Comparison of ENCODE assay signal across 12 cellular contexts in the genomic region with DNA sequence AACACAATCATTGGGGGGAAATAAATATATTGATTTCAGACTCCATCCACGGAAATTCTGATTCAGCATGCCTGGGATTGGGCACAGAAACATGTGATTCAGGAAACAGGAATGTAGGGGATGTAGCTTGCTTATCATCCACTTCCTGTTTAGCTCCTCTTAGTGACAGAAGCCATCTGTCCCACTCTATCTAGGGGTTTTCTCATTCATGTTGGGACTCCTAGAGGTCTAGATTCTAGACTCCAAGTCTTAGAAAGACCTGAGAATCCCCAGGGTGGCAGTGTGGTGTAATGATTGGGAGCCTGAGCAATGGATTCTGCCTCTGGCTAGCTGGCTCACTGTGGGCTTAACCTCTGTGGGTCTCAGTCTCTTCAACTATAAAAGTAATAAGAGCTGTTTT.
DNase-seq lines count a peak whose midpoint lies in the region; ATAC-seq, FAIRE-seq and TF ChIP-seq lines count a peak whose summit lies in the region.
"Had no signal": no experiment of that assay in that cellular context is flagged by ENCODE, and none has a peak within 500 bp of the region (broad histone marks: within the 10 kb centered on the region; RNA-seq: fewer than 3 reads in every experiment).

No MANE protein-coding gene starts in this region.

- intact Hi-C loops in HepG2 (cut with micrococcal nuclease; ENCODE audit: unreplicated experiment) (no loop called here), ascending aorta (cut with DNase I) (no loop called here)

- CTCF ChIA-PET in HepG2 (lab: Yijun Ruan, JAX; ENCODE audit: low intra/inter-chr PET ratio, low total read pairs), result no interaction called here

- peaks cover 3% of the 10 kb centered on the region for H3K9me3 Mint-ChIP-seq in chondrocyte (ENCODE audit: low read depth)
- H3K9me3 Mint-ChIP-seq in stimulated activated memory B cell treated with anti-CD40 and anti-IgM and Interleukin-4, amounts not matched to agents 10 μg/mL and 1 μg/mL and 100 μg/mL, for 72 hours, result no peaks in the 10 kb centered on the region
- H3K9me3 Mint-ChIP-seq: T-cell had no signal

- FAIRE-seq in HepG2 (lab: Jason Lieb, UNC), result no peak
- FAIRE-seq: D721Med had no signal

- no peaks in the 10 kb centered on the region for H3K27me3 ChIP-seq in MG63
- H3K27me3 ChIP-seq in HepG2 (ENCODE audit: control insufficient read depth in 1 of 2, insufficient read depth in 2 of 2, low read length in 2 of 2), result no peaks in the 10 kb centered on the region
- H3K27me3 ChIP-seq in ascending aorta, result no peaks in the 10 kb centered on the region

- H3K36me3 ChIP-seq in MG63 (no peaks in the 10 kb centered on the region), HepG2 (replicated peaks in 1 of 2; ENCODE audit: control insufficient read depth in 1 of 2, insufficient read depth in 2 of 2, low read length in 2 of 2) (no peaks in the 10 kb centered on the region), ascending aorta (no peaks in the 10 kb centered on the region)

- no peak overlapping the region for H2AFZ ChIP-seq in HepG2 (ENCODE audit: low read length)

- no TSS peak for BruUV-seq in HepG2 (replicated peaks; lab: Mats Ljungman, UMichigan)

- H3K4me3 ChIP-seq in MG63 (no peak overlapping the region), HepG2 (replicated peaks in 1 of 3; ENCODE audit: insufficient read depth in 1 of 3, low read depth in 2 of 3, low read length in 3 of 3) (no peak overlapping the region), ascending aorta (no peak overlapping the region)
- H3K4me3 ChIP-seq: skin epidermis had no signal

- H3K4me1 ChIP-seq in HepG2 (ENCODE audit: insufficient read depth, low read length) (no peaks in the 10 kb centered on the region), ascending aorta (peaks cover 0 to 10% of the 10 kb centered on the region in 2 donors)

- H3K27me3 Mint-ChIP-seq in chondrocyte (ENCODE audit: low read depth), result no peaks in the 10 kb centered on the region
- H3K27me3 Mint-ChIP-seq in stimulated activated memory B cell treated with anti-CD40 and anti-IgM and Interleukin-4, amounts not matched to agents 10 μg/mL and 1 μg/mL and 100 μg/mL, for 72 hours, result peaks cover 12% of the 10 kb centered on the region

- ATAC-seq in HepG2, result no peak
- no peak for ATAC-seq in stimulated activated memory B cell treated with anti-CD40 and anti-IgM and Interleukin-4, amounts not matched to agents 10 μg/mL and 1 μg/mL and 100 μg/mL, for 72 hours
- ATAC-seq: T-cell had no signal

- no peaks in the 10 kb centered on the region for H3K79me2 ChIP-seq in HepG2 (ENCODE audit: insufficient read depth, low read length)

- POLR2A ChIA-PET in HepG2 (lab: Yijun Ruan, JAX), result no interaction called here

- in situ Hi-C loops in HepG2 (cut with HindIII; ENCODE audit: extremely low pct_ligation_motif_present, low pct_unique_long_range_greater_than_20kb), result no loop called here

- H3K4me3 Mint-ChIP-seq in chondrocyte (ENCODE audit: unreplicated experiment), result no peak overlapping the region
- H3K4me3 Mint-ChIP-seq in stimulated activated memory B cell treated with anti-CD40 and anti-IgM and Interleukin-4, amounts not matched to agents 10 μg/mL and 1 μg/mL and 100 μg/mL, for 72 hours, result no peak overlapping the region
- H3K4me3 Mint-ChIP-seq: T-cell had no signal

- no peak for TF ChIP-seq POLR2A in HepG2 (IDR thresholded peaks at IDR 0.05; ENCODE audit: insufficient read depth in 1 of 2, low read depth in 2 of 2, low read length in 2 of 2)

- TF ChIP-seq RAD21 in HepG2 (CRISPR knock-in tag; IDR thresholded peaks at IDR 0.05), result no peak

- 0% methylated on average over 1 of the region's 1 CpG for WGBS in HepG2 (ENCODE audit: low lambda C conversion rate)

- TF ChIP-seq CTCF in chondrocyte (IDR thresholded peaks at IDR 0.05) (peak; percentile 51), HepG2 (CRISPR knock-in tag; IDR thresholded peaks at IDR 0.05) (no peak), ascending aorta (IDR thresholded peaks at IDR 0.05) (no peak)

- no peaks in the 10 kb centered on the region for H4K20me1 ChIP-seq in HepG2 (ENCODE audit: insufficient read depth, low read length)

- H3K27ac ChIP-seq in HepG2 (ENCODE audit: extremely low read length, insufficient read depth, low read length) (no peak overlapping the region), ascending aorta (no peak overlapping the region)
- H3K27ac ChIP-seq: skin epidermis had no signal

- H3K4me1 Mint-ChIP-seq in chondrocyte (ENCODE audit: low read depth), result peaks cover 20% of the 10 kb centered on the region
- H3K4me1 Mint-ChIP-seq in stimulated activated memory B cell treated with anti-CD40 and anti-IgM and Interleukin-4, amounts not matched to agents 10 μg/mL and 1 μg/mL and 100 μg/mL, for 72 hours, result no peaks in the 10 kb centered on the region
- H3K4me1 Mint-ChIP-seq: T-cell had no signal

- H3K36me3 Mint-ChIP-seq in chondrocyte (ENCODE audit: low read depth), result no peaks in the 10 kb centered on the region
- no peaks in the 10 kb centered on the region for H3K36me3 Mint-ChIP-seq in stimulated activated memory B cell treated with anti-CD40 and anti-IgM and Interleukin-4, amounts not matched to agents 10 μg/mL and 1 μg/mL and 100 μg/mL, for 72 hours
- H3K36me3 Mint-ChIP-seq: T-cell had no signal

- no peak overlapping the region for H3K27ac Mint-ChIP-seq in chondrocyte (ENCODE audit: unreplicated experiment)
- no peak overlapping the region for H3K27ac Mint-ChIP-seq in stimulated activated memory B cell treated with anti-CD40 and anti-IgM and Interleukin-4, amounts not matched to agents 10 μg/mL and 1 μg/mL and 100 μg/mL, for 72 hours
- H3K27ac Mint-ChIP-seq: T-cell had no signal

- peak; percentile 73 for DNase-seq in EH (ENCODE audit: low read depth)
- peak; percentile 23 for DNase-seq in MG63
- DNase-seq in chondrocyte (ENCODE audit: low spot score), result no peak
- peak; percentile 9 for DNase-seq in HepG2 (ENCODE audit: low spot score)
- no peak for DNase-seq in C1 segment of cervical spinal cord (lab: John Stamatoyannopoulos, UW)
- no peak for DNase-seq in activated CD4-positive, alpha-beta T cell treated with anti-CD3 and anti-CD28 coated beads, Interleukin-2, amount 50 U/mL, for 4 hours
- DNase-seq in ascending aorta (ENCODE audit: low spot score in 2 of 2), result no peak
- DNase-seq: KG1, T-cell had no signal

- H3K9me3 ChIP-seq in MG63 (no peaks in the 10 kb centered on the region), HepG2 (ENCODE audit: low read length) (no peaks in the 10 kb centered on the region), ascending aorta (no peaks in the 10 kb centered on the region)

- H3K9ac ChIP-seq in HepG2 (ENCODE audit: insufficient read depth, low read depth, low read length), result no peak overlapping the region

- H3K4me2 ChIP-seq in HepG2 (ENCODE audit: low read depth, low read length), result no peak overlapping the region

- TF ChIP-seq EP300 in HepG2 (IDR thresholded peaks at IDR 0.05; ENCODE audit: low read depth in 2 of 2, low read length in 2 of 2), result no peak
- no peak for TF ChIP-seq EP300 in HepG2 (CRISPR knock-in tag; IDR thresholded peaks at IDR 0.05; ENCODE audit: borderline replicate concordance)

TF ChIP-seq in HepG2, 621 proteins besides CTCF, POLR2A, EP300 and RAD21:
- TF ChIP-seq WIZ (CRISPR knock-in tag; IDR thresholded peaks at IDR 0.05) (no peak), ZNF468 (CRISPR knock-in tag; IDR thresholded peaks at IDR 0.05) (no peak), ZKSCAN8 (CRISPR knock-in tag; IDR thresholded peaks at IDR 0.05; ENCODE audit: borderline replicate concordance) (no peak), HMG20A (CRISPR knock-in tag; IDR thresholded peaks at IDR 0.05; ENCODE audit: borderline replicate concordance) (no peak)
- TF ChIP-seq, protein P1, sequence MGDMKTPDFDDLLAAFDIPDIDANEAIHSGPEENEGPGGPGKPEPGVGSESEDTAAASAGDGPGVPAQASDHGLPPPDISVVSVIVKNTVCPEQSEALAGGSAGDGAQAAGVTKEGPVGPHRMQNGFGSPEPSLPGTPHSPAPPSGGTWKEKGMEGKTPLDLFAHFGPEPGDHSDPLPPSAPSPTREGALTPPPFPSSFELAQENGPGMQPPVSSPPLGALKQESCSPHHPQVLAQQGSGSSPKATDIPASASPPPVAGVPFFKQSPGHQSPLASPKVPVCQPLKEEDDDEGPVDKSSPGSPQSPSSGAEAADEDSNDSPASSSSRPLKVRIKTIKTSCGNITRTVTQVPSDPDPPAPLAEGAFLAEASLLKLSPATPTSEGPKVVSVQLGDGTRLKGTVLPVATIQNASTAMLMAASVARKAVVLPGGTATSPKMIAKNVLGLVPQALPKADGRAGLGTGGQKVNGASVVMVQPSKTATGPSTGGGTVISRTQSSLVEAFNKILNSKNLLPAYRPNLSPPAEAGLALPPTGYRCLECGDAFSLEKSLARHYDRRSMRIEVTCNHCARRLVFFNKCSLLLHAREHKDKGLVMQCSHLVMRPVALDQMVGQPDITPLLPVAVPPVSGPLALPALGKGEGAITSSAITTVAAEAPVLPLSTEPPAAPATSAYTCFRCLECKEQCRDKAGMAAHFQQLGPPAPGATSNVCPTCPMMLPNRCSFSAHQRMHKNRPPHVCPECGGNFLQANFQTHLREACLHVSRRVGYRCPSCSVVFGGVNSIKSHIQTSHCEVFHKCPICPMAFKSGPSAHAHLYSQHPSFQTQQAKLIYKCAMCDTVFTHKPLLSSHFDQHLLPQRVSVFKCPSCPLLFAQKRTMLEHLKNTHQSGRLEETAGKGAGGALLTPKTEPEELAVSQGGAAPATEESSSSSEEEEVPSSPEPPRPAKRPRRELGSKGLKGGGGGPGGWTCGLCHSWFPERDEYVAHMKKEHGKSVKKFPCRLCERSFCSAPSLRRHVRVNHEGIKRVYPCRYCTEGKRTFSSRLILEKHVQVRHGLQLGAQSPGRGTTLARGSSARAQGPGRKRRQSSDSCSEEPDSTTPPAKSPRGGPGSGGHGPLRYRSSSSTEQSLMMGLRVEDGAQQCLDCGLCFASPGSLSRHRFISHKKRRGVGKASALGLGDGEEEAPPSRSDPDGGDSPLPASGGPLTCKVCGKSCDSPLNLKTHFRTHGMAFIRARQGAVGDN (CRISPR knock-in tag; IDR thresholded peaks at IDR 0.05), result no peak
- TF ChIP-seq, protein P2, sequence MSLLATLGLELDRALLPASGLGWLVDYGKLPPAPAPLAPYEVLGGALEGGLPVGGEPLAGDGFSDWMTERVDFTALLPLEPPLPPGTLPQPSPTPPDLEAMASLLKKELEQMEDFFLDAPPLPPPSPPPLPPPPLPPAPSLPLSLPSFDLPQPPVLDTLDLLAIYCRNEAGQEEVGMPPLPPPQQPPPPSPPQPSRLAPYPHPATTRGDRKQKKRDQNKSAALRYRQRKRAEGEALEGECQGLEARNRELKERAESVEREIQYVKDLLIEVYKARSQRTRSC (CRISPR knock-in tag; IDR thresholded peaks at IDR 0.05; ENCODE audit: low read depth), result no peak
TF ChIP-seq in HepG2: peak in this region for 0.

Comparison
In these comparisons a context has a peak if more than half of its experiments do, and no peak if none do; other contexts are left out.
1. DNase-seq: peak in EH (single experiment), MG63 (single experiment) and HepG2 (single experiment); none in chondrocyte (single experiment), C1 segment of cervical spinal cord (0 of 14), activated CD4-positive, alpha-beta T cell treated with anti-CD3 and anti-CD28 coated beads, Interleukin-2, amount 50 U/mL, for 4 hours (0 of 2) and ascending aorta (0 of 2).